1 cellular context compared by ENCODE assay signal in genomic region chr5:122099060-122099790, GRCh38.
TF ChIP-seq lines count a peak whose summit lies in the region.

No MANE protein-coding gene starts in this region.

TF ChIP-seq in H1, 55 proteins besides CTCF, POLR2A, EP300 and RAD21 (continued from another document):
- TF ChIP-seq, protein P1, sequence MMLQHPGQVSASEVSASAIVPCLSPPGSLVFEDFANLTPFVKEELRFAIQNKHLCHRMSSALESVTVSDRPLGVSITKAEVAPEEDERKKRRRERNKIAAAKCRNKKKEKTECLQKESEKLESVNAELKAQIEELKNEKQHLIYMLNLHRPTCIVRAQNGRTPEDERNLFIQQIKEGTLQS (IDR thresholded peaks at IDR 0.05; ENCODE audit: insufficient read depth, low read depth, low read length), result no peak
- TF ChIP-seq HDAC2 (IDR thresholded peaks at IDR 0.05; ENCODE audit: borderline replicate concordance in 1 of 2, low read depth in 2 of 2, low read length in 2 of 2) (no peak), TAF1 (IDR thresholded peaks at IDR 0.05; ENCODE audit: low read depth, low read length) (no peak), SP1 (IDR thresholded peaks at IDR 0.05; ENCODE audit: low read depth, low read length) (no peak), POLR2AphosphoS5 (IDR thresholded peaks at IDR 0.05; ENCODE audit: low read depth, low read length) (no peak), KDM5A (IDR thresholded peaks at IDR 0.05; ENCODE audit: low read length) (no peak), TEAD4 (IDR thresholded peaks at IDR 0.05; ENCODE audit: low read depth, low read length) (no peak), ASH2L (IDR thresholded peaks at IDR 0.05; ENCODE audit: low read length) (no peak), SIRT6 (IDR thresholded peaks at IDR 0.05; ENCODE audit: low read length) (no peak), BRCA1 (IDR thresholded peaks at IDR 0.05; ENCODE audit: low read depth, low read length) (no peak), JUN (IDR thresholded peaks at IDR 0.05; ENCODE audit: low read depth, low read length) (no peak), TAF7 (optimal IDR thresholded peaks at IDR 0.05; ENCODE audit: borderline replicate concordance, low read depth, low read length) (no peak), CHD1 (IDR thresholded peaks at IDR 0.05; ENCODE audit: low read depth, low read length) (no peak), PHF8 (conservative IDR thresholded peaks at IDR 0.05; ENCODE audit: low read depth, low read length) (no peak), NRF1 (IDR thresholded peaks at IDR 0.05; ENCODE audit: low read depth, low read length) (no peak), BACH1 (IDR thresholded peaks at IDR 0.05; ENCODE audit: low read length) (no peak)
- TF ChIP-seq, protein P2, sequence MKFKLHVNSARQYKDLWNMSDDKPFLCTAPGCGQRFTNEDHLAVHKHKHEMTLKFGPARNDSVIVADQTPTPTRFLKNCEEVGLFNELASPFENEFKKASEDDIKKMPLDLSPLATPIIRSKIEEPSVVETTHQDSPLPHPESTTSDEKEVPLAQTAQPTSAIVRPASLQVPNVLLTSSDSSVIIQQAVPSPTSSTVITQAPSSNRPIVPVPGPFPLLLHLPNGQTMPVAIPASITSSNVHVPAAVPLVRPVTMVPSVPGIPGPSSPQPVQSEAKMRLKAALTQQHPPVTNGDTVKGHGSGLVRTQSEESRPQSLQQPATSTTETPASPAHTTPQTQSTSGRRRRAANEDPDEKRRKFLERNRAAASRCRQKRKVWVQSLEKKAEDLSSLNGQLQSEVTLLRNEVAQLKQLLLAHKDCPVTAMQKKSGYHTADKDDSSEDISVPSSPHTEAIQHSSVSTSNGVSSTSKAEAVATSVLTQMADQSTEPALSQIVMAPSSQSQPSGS (IDR thresholded peaks at IDR 0.05; ENCODE audit: low read length), result no peak
